Comparison of ENCODE assay signal across 10 cellular contexts in the genomic region with DNA sequence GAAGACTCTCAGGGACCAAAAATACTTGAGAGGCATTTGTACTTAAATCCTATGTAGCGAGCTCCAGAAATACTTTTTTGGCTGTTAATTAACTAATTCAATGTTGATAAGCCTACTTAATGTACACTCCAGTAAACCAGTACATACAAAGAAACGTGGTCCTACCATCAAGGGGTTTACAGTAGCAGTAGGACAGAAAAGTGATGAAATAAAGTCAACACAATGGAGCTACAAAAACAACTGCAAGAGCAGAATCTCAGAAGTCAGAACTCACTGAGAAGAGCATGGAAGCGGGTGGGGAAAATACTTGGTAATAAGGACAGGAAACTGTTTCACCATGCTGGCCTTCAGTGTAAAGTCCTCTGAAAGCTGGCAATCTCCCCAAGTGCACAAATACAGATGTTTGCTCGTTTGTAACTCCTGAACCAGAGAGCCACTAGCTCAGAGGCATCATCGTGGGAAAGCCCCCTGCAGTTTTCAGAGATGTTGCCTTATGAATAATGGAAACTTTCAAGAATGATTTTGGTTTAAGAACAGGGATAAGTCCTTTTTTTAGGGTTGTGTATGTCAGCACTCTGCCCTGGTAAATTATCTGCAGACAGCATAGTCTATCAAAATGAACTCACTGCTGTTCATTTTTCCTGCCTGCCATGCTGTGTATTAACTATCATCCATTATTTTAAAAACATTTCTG.
DNase-seq lines count a peak whose midpoint lies in the region; ATAC-seq and TF ChIP-seq lines count a peak whose summit lies in the region.
"Had no signal": no experiment of that assay in that cellular context is flagged by ENCODE, and none has a peak within 500 bp of the region (broad histone marks: within the 10 kb centered on the region; RNA-seq: fewer than 3 reads in every experiment).

No MANE protein-coding gene starts in this region.

- intact Hi-C loops in ovary (cut with DNase I) = no loop called here

- TF ChIP-seq POLR2A in gastroesophageal sphincter (IDR thresholded peaks at IDR 0.05) = no peak
- TF ChIP-seq POLR2A in ovary (IDR thresholded peaks at IDR 0.05) = no peak

- no peak overlapping the region for H3K4me3 ChIP-seq in gastroesophageal sphincter
- no peak overlapping the region for H3K4me3 ChIP-seq in ovary
- H3K4me3 ChIP-seq: skin epidermis had no signal

- ATAC-seq in GM18508 (IDR thresholded peaks at IDR 0.05; ENCODE audit: insufficient read depth, unreplicated experiment) (peak; percentile 56), GM21381 (IDR thresholded peaks at IDR 0.05; ENCODE audit: unreplicated experiment) (peak; percentile 69), HG03103 (IDR thresholded peaks at IDR 0.05; ENCODE audit: low read depth, unreplicated experiment) (peak; percentile 58), gastroesophageal sphincter (peak; percentile 57), omental fat pad (ENCODE audit: low FRiP score) (no peak)

- TF ChIP-seq EP300 in gastroesophageal sphincter (IDR thresholded peaks at IDR 0.05) = no peak
- TF ChIP-seq EP300 in ovary (IDR thresholded peaks at IDR 0.05) = no peak

- 46 to 54% methylated on average over 4 to 5 of the region's 5 CpGs for WGBS in gastroesophageal sphincter (ENCODE audit: low coverage in 1 of 2), 2 donors
- 47 to 61% (median 48%) methylated on average over 5 of the region's 5 CpGs for WGBS in ovary, 3 donors

- no peak overlapping the region for H3K27ac ChIP-seq in gastroesophageal sphincter
- no peak overlapping the region for H3K27ac ChIP-seq in ovary
- H3K27ac ChIP-seq: skin epidermis had no signal

- H3K36me3 ChIP-seq in gastroesophageal sphincter (no peaks in the 10 kb centered on the region), ovary (no peaks in the 10 kb centered on the region)

- H3K9me3 ChIP-seq in gastroesophageal sphincter (no peaks in the 10 kb centered on the region), ovary (no peaks in the 10 kb centered on the region)

- no peaks in the 10 kb centered on the region for H3K27me3 ChIP-seq in gastroesophageal sphincter
- H3K27me3 ChIP-seq in ovary = no peaks in the 10 kb centered on the region

- H3K4me1 ChIP-seq in gastroesophageal sphincter (no peaks in the 10 kb centered on the region), ovary (ENCODE audit: insufficient read depth) (no peaks in the 10 kb centered on the region)

- TF ChIP-seq CTCF in gastroesophageal sphincter (IDR thresholded peaks at IDR 0.05) = no peak
- no peak for TF ChIP-seq CTCF in omental fat pad (IDR thresholded peaks at IDR 0.05)
- TF ChIP-seq CTCF in ovary (IDR thresholded peaks at IDR 0.05) = no peak

- no peak for DNase-seq in omental fat pad (ENCODE audit: low spot score)
- no peak for DNase-seq in ovary
- no peak for DNase-seq in AG20443 (ENCODE audit: low spot score)
- no peak for DNase-seq in HT-29 (ENCODE audit: low spot score)
- DNase-seq: NK-92 treated with Interleukin-12 subunit alpha and Interleukin-12 subunit beta, amount 100 ng/mL, for 24 hours had no signal
